ENCODE assay signal across 8 cellular contexts in the genomic region with DNA sequence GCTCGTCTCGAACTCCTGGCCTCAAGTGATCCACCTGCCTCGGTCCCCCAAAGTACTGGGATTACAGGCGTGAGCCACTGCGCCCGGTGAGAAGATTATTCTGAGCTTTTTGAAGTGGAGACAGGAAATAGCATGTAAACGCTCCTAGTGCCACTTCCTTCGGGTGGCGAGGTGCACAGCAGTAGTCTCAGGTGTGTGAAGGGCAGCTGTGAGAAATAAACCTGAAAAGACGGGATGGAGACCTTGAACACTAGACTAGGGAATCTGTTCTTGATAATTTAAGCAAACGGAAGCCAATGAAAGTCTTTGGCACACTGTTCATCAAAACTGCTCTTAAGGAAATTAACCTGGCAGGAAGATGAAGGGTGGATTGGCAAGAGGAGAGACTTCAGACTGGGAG. TPM values are rescaled to one million over a fixed set of nuclear protein-coding genes. Genes with fewer than 3 reads are reported as not detected.
DNase-seq lines count a peak whose midpoint lies in the region; ATAC-seq and TF ChIP-seq lines count a peak whose summit lies in the region.

No MANE protein-coding gene starts in this region.

- DNase-seq in CD4-positive, CD25-positive, alpha-beta regulatory T cell = peak in 1 of 3 donors; percentile 54
- no peak for DNase-seq in brain microvascular endothelial cell
- DNase-seq in SHP77 treated with DMSO at 0.1 percent for 48 hours (lab: John Stamatoyannopoulos, UW) = no peak
- no peak for DNase-seq in DMS 273 treated with DMSO at 0.1 percent for 48 hours (lab: John Stamatoyannopoulos, UW)

- no peaks in the 10 kb centered on the region for H3K79me2 ChIP-seq in KMS-11 (ENCODE audit: insufficient read depth, low read depth)

- H3K36me3 ChIP-seq in CD4-positive, CD25-positive, alpha-beta regulatory T cell (ENCODE audit: control insufficient read depth, insufficient read depth, low read length) = no peaks in the 10 kb centered on the region
- H3K36me3 ChIP-seq in KMS-11 (ENCODE audit: insufficient read depth) (no peaks in the 10 kb centered on the region), brain microvascular endothelial cell (replicated peaks) (no peaks in the 10 kb centered on the region), mucosa of stomach (ENCODE audit: control insufficient read depth, insufficient read depth, low read length) (no peaks in the 10 kb centered on the region)

- peaks cover 5 to 19% (median 14%) of the 10 kb centered on the region in 4 donors for H3K4me1 Mint-ChIP-seq in CD4-positive, CD25-positive, alpha-beta regulatory T cell

- H3K9ac ChIP-seq in KMS-11 (peak overlapping the region; percentile 37; the same call in 1 of the 2 replicates), mucosa of stomach (ENCODE audit: low read length) (peak overlapping the region; percentile 23)

- peaks cover 66% of the 10 kb centered on the region for H3K27me3 Mint-ChIP-seq in CD4-positive, CD25-positive, alpha-beta regulatory T cell

- no peaks in the 10 kb centered on the region for H4K20me1 ChIP-seq in KMS-11 (ENCODE audit: insufficient read depth)

- H3K4me1 ChIP-seq in CD4-positive, CD25-positive, alpha-beta regulatory T cell (ENCODE audit: control insufficient read depth, insufficient read depth, low read length, poor library complexity, severe bottlenecking) = peaks cover 12% of the 10 kb centered on the region
- H3K4me1 ChIP-seq in KMS-11 (ENCODE audit: low read depth, poor library complexity, severe bottlenecking) (no peaks in the 10 kb centered on the region), mucosa of stomach (ENCODE audit: control insufficient read depth, insufficient read depth, low read length) (peaks cover 7% of the 10 kb centered on the region)

- peaks cover 9 to 14% of the 10 kb centered on the region in 2 experiments for H3K9me3 ChIP-seq in CD4-positive, CD25-positive, alpha-beta regulatory T cell (ENCODE audit: control insufficient read depth in 2 of 2, low read length in 2 of 2)
- H3K9me3 ChIP-seq in mucosa of stomach (ENCODE audit: control insufficient read depth, low read length) = no peaks in the 10 kb centered on the region

- in situ Hi-C loops in brain microvascular endothelial cell (cut with HindIII; ENCODE audit: low pct_ligation_motif_present, low sequenced_read_pairs) = no loop called here

- peak overlapping the region; percentile 75 for H3K4me3 ChIP-seq in CD4-positive, CD25-positive, alpha-beta regulatory T cell (ENCODE audit: low read depth, low read length)
- H3K4me3 ChIP-seq in KMS-11 (IDR thresholded peaks at IDR 0.05; ENCODE audit: insufficient read depth, low read depth, low read length) (peak overlapping the region; percentile 91), brain microvascular endothelial cell (ENCODE audit: low read depth, low read length) (peak overlapping the region; percentile 73), mucosa of stomach (ENCODE audit: low read length) (peak overlapping the region; percentile 32)

- peak overlapping the region; percentile 53 for H3K4me2 ChIP-seq in KMS-11

- peaks cover 36% of the 10 kb centered on the region for H3K27me3 ChIP-seq in CD4-positive, CD25-positive, alpha-beta regulatory T cell (ENCODE audit: control insufficient read depth, insufficient read depth, low read length)
- no peaks in the 10 kb centered on the region for H3K27me3 ChIP-seq in KMS-11 (ENCODE audit: insufficient read depth, low read depth)
- H3K27me3 ChIP-seq in brain microvascular endothelial cell (replicated peaks) = no peaks in the 10 kb centered on the region
- H3K27me3 ChIP-seq in mucosa of stomach (ENCODE audit: control insufficient read depth, insufficient read depth, low read length) = peaks cover 7% of the 10 kb centered on the region

- peak overlapping the region; percentile 57 to 96 (median 59) for H3K27ac Mint-ChIP-seq in CD4-positive, CD25-positive, alpha-beta regulatory T cell

- peak overlapping the region; percentile 100 for H2AFZ ChIP-seq in KMS-11 (ENCODE audit: low read depth)

- no peak overlapping the region for H3K27ac ChIP-seq in CD4-positive, CD25-positive, alpha-beta regulatory T cell (ENCODE audit: insufficient read depth, low read length, poor library complexity, severe bottlenecking)
- H3K27ac ChIP-seq in KMS-11 = no peak overlapping the region
- H3K27ac ChIP-seq in brain microvascular endothelial cell = no peak overlapping the region

- H3K4me3 Mint-ChIP-seq in CD4-positive, CD25-positive, alpha-beta regulatory T cell = peak overlapping the region; percentile 86 to 94 (median 88)

- H3K9me3 Mint-ChIP-seq in CD4-positive, CD25-positive, alpha-beta regulatory T cell = peaks cover 0 to 14% (median 5%) of the 10 kb centered on the region in 7 donors

- peak; percentile 40 to 47 for ATAC-seq in CD4-positive, CD25-positive, alpha-beta regulatory T cell (ENCODE audit: low read depth in 2 of 2)
- ATAC-seq in HG03039 (IDR thresholded peaks at IDR 0.05; ENCODE audit: unreplicated experiment) (no peak), HG02884 (IDR thresholded peaks at IDR 0.05; ENCODE audit: unreplicated experiment) (no peak)

- no peak for TF ChIP-seq CTCF in KMS-11 (conservative IDR thresholded peaks at IDR 0.05; ENCODE audit: low read depth, low read length)
- TF ChIP-seq CTCF in brain microvascular endothelial cell (IDR thresholded peaks at IDR 0.05; ENCODE audit: low read depth, low read length, missing control alignments) = no peak

- no peaks in the 10 kb centered on the region for H3K36me3 Mint-ChIP-seq in CD4-positive, CD25-positive, alpha-beta regulatory T cell

RNA-seq across cellular contexts. Expression of a gene that starts 0.4 kb away (rescaled TPM):
- total RNA-seq in CD4-positive, CD25-positive, alpha-beta regulatory T cell = 1.2 TPM
- under 1 TPM in 2 of 4 donors, not detected in 2; 0.18 to 0.20 TPM for polyA plus RNA-seq in CD4-positive, CD25-positive, alpha-beta regulatory T cell

RNA-seq across cellular contexts. Expression of a gene that starts 39.6 kb away (rescaled TPM):
- total RNA-seq in CD4-positive, CD25-positive, alpha-beta regulatory T cell = not detected
- under 1 TPM in 2 of 4 donors, not detected in 2; 0.15 to 0.30 TPM for polyA plus RNA-seq in CD4-positive, CD25-positive, alpha-beta regulatory T cell

RNA-seq across cellular contexts. Expression of a gene that starts 40.8 kb away (rescaled TPM):
- total RNA-seq in CD4-positive, CD25-positive, alpha-beta regulatory T cell = 52.9 TPM
- 10 to 100 TPM; 19.1 to 23.2 (median 19.8) TPM for polyA plus RNA-seq in CD4-positive, CD25-positive, alpha-beta regulatory T cell

Comparison
In these comparisons a context has a peak if more than half of its experiments do, and no peak if none do; other contexts are left out.
1. ATAC-seq: peak in CD4-positive, CD25-positive, alpha-beta regulatory T cell (2 of 2); none in HG03039 (single experiment) and HG02884 (single experiment).
2. H3K4me3 ChIP-seq: peak in every context shown above with its lines; median percentile 91 in KMS-11; 75 in CD4-positive, CD25-positive, alpha-beta regulatory T cell; 73 in brain microvascular endothelial cell; 32 in mucosa of stomach.